Comparison of ENCODE assay signal across 1 cellular context in genomic region chr14:47678993-47679392, GRCh38.
TF ChIP-seq lines count a peak whose summit lies in the region.

No MANE protein-coding gene starts in this region.

TF ChIP-seq in HCT116, 20 proteins besides CTCF, POLR2A, EP300 and RAD21 (continued from another document):
- TF ChIP-seq REST (IDR thresholded peaks at IDR 0.05; ENCODE audit: low read depth) (no peak), MAX (IDR thresholded peaks at IDR 0.05) (no peak), ZBTB33 (IDR thresholded peaks at IDR 0.05; ENCODE audit: extremely low read depth, insufficient replicate concordance, low read length) (no peak)
